In the genomic region with DNA sequence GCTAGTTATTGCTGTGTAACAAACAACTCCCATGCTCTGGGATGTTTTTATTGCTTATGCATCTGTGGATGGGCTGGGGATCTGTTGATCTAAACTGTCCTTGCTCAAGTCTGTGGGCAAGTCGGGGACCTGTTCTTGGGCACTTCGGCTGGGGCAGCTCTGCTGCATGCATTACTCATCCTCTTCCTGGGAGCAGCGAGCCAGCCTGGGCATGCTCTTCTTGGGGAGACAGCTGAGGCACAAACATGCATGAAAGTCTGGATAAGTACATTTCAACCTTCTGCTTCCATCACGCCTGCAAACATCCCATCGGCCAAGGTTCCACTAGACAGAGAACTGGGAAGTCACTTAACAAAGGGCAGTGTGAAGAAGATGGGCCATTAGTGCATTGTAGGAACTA, we compare ENCODE assay signal across 17 cellular contexts.
"Had no signal": no experiment of that assay in that cellular context is flagged by ENCODE, and none has a peak within 500 bp of the region (broad histone marks: within the 10 kb centered on the region; RNA-seq: fewer than 3 reads in every experiment).

No MANE protein-coding gene starts in this region.

- H3K27me3 ChIP-seq: brain microvascular endothelial cell, gastrocnemius medialis, heart left ventricle, pancreas, tibial artery, uterus had no signal

- H3K36me3 ChIP-seq: brain microvascular endothelial cell, gastrocnemius medialis, heart left ventricle, pancreas, tibial artery, uterus had no signal

- H3K27ac ChIP-seq: brain microvascular endothelial cell, gastrocnemius medialis, heart left ventricle, pancreas, tibial artery, uterus had no signal

- H3K9me3 ChIP-seq: gastrocnemius medialis, heart left ventricle, pancreas, tibial artery, uterus had no signal

- H3K9me3 Mint-ChIP-seq: activated T-helper 1 cell treated with anti-CD3 and anti-CD28 coated beads, Interleukin-12 subunit alpha, Interleukin-12 subunit beta, Interleukin-2, Interleukin-4 antibody, amounts not matched to agents 30 ng/mL and 10 ng/mL and 1 ng/mL, durations not matched to agents 14 hours and 24 hours and 36 hours; immature natural killer cell had no signal

- DNase-seq: activated CD4-positive, alpha-beta T cell treated with anti-CD3 and anti-CD28 coated beads for 48 hours; activated CD8-positive, alpha-beta memory T cell treated with anti-CD3 and anti-CD28 coated beads, Interleukin-2, amount 50 U/mL, for 48 hours; activated naive CD4-positive, alpha-beta T cell; anterior cingulate cortex; brain microvascular endothelial cell; cerebellar nuclear complex; effector memory CD4-positive, alpha-beta T cell; gastrocnemius medialis; heart left ventricle; immature natural killer cell; pancreas; stimulated activated naive CD4-positive, alpha-beta T cell; T-helper 17 cell; tibial artery; uterus had no signal

- H3K4me3 ChIP-seq: gastrocnemius medialis, heart left ventricle, pancreas, tibial artery, uterus had no signal

- ATAC-seq: gastrocnemius medialis, heart left ventricle, pancreas, sciatic nerve, T-helper 17 cell had no signal
